8 cellular contexts compared by ENCODE assay signal in the genomic region with DNA sequence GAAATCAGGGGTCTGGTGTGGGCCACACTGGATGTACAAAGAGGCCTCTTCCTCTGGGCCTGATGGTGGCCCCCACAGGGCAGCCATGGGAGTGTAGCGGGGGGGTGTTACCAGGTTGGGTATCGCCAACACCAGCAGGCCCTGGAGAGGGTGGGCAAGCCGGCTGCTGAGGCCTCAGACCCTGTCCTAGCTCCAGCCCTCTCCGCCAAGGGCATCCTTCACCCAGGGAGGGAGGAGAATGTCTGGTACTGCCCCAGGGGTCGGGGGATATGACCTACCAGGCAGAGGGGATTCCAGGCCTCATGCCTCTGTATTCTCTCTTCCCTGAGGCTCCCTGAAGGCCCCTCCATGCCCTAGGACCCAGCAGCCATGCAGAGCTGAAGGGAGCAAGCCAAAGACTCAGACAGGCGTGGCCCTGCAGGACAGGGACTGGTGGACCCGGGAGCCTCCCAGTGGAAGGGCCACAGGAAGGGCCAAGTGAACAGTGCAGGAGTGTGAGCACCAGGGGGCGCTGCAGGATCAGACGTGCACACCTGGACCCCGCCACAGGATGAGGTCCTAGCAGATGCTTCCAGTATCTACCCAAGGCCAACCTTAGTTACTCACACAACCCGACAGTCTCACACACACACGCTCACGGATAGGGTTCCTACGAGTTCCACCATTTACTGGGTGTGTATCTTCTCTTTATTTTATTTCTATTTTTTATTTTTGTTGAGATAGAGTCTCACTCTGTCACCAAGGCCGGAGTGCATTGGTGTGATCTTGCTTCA. TPM values are rescaled to one million over a fixed set of nuclear protein-coding genes. Genes with fewer than 3 reads are reported as not detected.
DNase-seq lines count a peak whose midpoint lies in the region; ATAC-seq and TF ChIP-seq lines count a peak whose summit lies in the region.

No MANE protein-coding gene starts in this region.

- intact Hi-C loops in left colon (cut with DNase I, micrococcal nuclease) = loop anchor here (5.0 to 10.0 kb wide), 2 partner anchors 177 to 180 kb away; partner anchors contain the start of genes FBXL8 (in 2 of the 2), TRADD (in 2 of the 2) and B3GNT9 (in 1 of the 2)

- ATAC-seq in HG03066 (IDR thresholded peaks at IDR 0.05; ENCODE audit: low read depth, unreplicated experiment) (peak; percentile 89), left colon (peak; percentile 87), GM21825 (IDR thresholded peaks at IDR 0.05; ENCODE audit: unreplicated experiment) (no peak)

- DNase-seq in NCI-H510A (lab: John Stamatoyannopoulos, UW) (peak; percentile 68), left colon (peak; percentile 84 to 95)
- peak; percentile 94 for DNase-seq in activated CD4-positive, CD25-positive, alpha-beta regulatory T cell treated with anti-CD3 and anti-CD28 coated beads, Interleukin-2, amount 50 U/mL, for 72 hours
- peak; percentile 78 for DNase-seq in central memory CD4-positive, alpha-beta T cell
- DNase-seq in stimulated activated CD4-positive, alpha-beta T cell treated with anti-CD3 and anti-CD28 coated beads, Interleukin-2, amount 100 ng/mL, for 4 hours (ENCODE audit: low read depth) = peak; percentile 80

- peak; percentile 96 for TF ChIP-seq CTCF in GM12872 (IDR thresholded peaks at IDR 0.05; ENCODE audit: insufficient read depth, low read depth, low read length)

RNA-seq across cellular contexts. Expression of gene CES4A, which starts 10.9 kb away (rescaled TPM):
- 10 to 100 TPM in 1 of 2 donors, 1 to 10 TPM in 1; 6.6 to 12.1 TPM for total RNA-seq in left colon

RNA-seq across cellular contexts. Expression of gene CES3, which starts 16.5 kb away (rescaled TPM):
- total RNA-seq in left colon = 100 to 1,000 TPM; 201 to 203 TPM

RNA-seq across cellular contexts. Expression of gene CES2, which starts 42.2 kb away (rescaled TPM):
- 100 to 1,000 TPM; 566 to 624 TPM for total RNA-seq in left colon

RNA-seq across cellular contexts. Expression of gene CIAO2B, which starts 43.3 kb away (rescaled TPM):
- total RNA-seq in left colon = 100 to 1,000 TPM in 1 of 2 donors, 10 to 100 TPM in 1; 82.7 to 109 TPM

RNA-seq across cellular contexts. Expression of gene CBFB, which starts 51.4 kb away (rescaled TPM):
- total RNA-seq in left colon = 10 to 100 TPM; 25.8 to 27.0 TPM
